ENCODE assay signal across 1 cellular context in genomic region chr20:5145365-5146301, GRCh38.
TF ChIP-seq lines count a peak whose summit lies in the region.

No MANE protein-coding gene starts in this region.

TF ChIP-seq in HepG2, 621 proteins besides CTCF, POLR2A, EP300 and RAD21 (continued from another document):
- no peak for TF ChIP-seq CSRNP1 (CRISPR knock-in tag; IDR thresholded peaks at IDR 0.05)
- TF ChIP-seq EED (CRISPR knock-in tag; IDR thresholded peaks at IDR 0.05): no peak
- TF ChIP-seq RXRB (CRISPR knock-in tag; IDR thresholded peaks at IDR 0.05; ENCODE audit: borderline replicate concordance): 0 out of 2 replicates have a peak, but pooled peaks have one; percentile 14
- no peak for TF ChIP-seq ZNF496 (CRISPR knock-in tag; IDR thresholded peaks at IDR 0.05; ENCODE audit: insufficient replicate concordance)
- no peak for TF ChIP-seq HDAC2 (CRISPR knock-in tag; IDR thresholded peaks at IDR 0.05)
- TF ChIP-seq ZNF605 (CRISPR knock-in tag; IDR thresholded peaks at IDR 0.05): peak; percentile 75
- no peak for TF ChIP-seq HDAC1 (CRISPR knock-in tag; IDR thresholded peaks at IDR 0.05)
- TF ChIP-seq ZNF17 (CRISPR knock-in tag; IDR thresholded peaks at IDR 0.05): no peak
- TF ChIP-seq SCMH1 (CRISPR knock-in tag; IDR thresholded peaks at IDR 0.05; ENCODE audit: borderline replicate concordance): no peak
- TF ChIP-seq ZNF567 (CRISPR knock-in tag; IDR thresholded peaks at IDR 0.05; ENCODE audit: borderline replicate concordance): 0 out of 2 replicates have a peak, but pooled peaks have one; percentile 44
- TF ChIP-seq ZNF879 (CRISPR knock-in tag; IDR thresholded peaks at IDR 0.05): no peak
- TF ChIP-seq GATAD1 (CRISPR knock-in tag; IDR thresholded peaks at IDR 0.05): no peak
- no peak for TF ChIP-seq ZNF816 (CRISPR knock-in tag; IDR thresholded peaks at IDR 0.05; ENCODE audit: borderline replicate concordance)
- no peak for TF ChIP-seq ZNF724P (CRISPR knock-in tag; IDR thresholded peaks at IDR 0.05; ENCODE audit: borderline replicate concordance)
- TF ChIP-seq JARID2 (CRISPR knock-in tag; IDR thresholded peaks at IDR 0.05; ENCODE audit: insufficient replicate concordance): no peak
- no peak for TF ChIP-seq ZNF207 (IDR thresholded peaks at IDR 0.05; ENCODE audit: borderline replicate concordance)
- no peak for TF ChIP-seq ZNF776 (CRISPR knock-in tag; IDR thresholded peaks at IDR 0.05)
- TF ChIP-seq HNF4A (CRISPR knock-in tag; IDR thresholded peaks at IDR 0.05): no peak; the same call in 1 of the 2 replicates
- TF ChIP-seq NKX3-1 (CRISPR knock-in tag; IDR thresholded peaks at IDR 0.05): no peak
- peak; percentile 71; the same call in 1 of the 2 replicates for TF ChIP-seq ZNF121 (CRISPR knock-in tag; IDR thresholded peaks at IDR 0.05)
- 0 out of 2 replicates have a peak, but pooled peaks have one; percentile 37 for TF ChIP-seq SNAPC2 (CRISPR knock-in tag; IDR thresholded peaks at IDR 0.05)
- TF ChIP-seq ZXDC (CRISPR knock-in tag; IDR thresholded peaks at IDR 0.05): no peak
- TF ChIP-seq CEBPG (CRISPR knock-in tag; IDR thresholded peaks at IDR 0.05): peak; percentile 75
- no peak for TF ChIP-seq THRA (CRISPR knock-in tag; IDR thresholded peaks at IDR 0.05; ENCODE audit: borderline replicate concordance)
- TF ChIP-seq ONECUT2 (CRISPR knock-in tag; IDR thresholded peaks at IDR 0.05): no peak
- no peak for TF ChIP-seq GTF2F1 (IDR thresholded peaks at IDR 0.05; ENCODE audit: low read length)
- 0 out of 2 replicates have a peak, but pooled peaks have one; percentile 53 for TF ChIP-seq SNAI1 (CRISPR knock-in tag; IDR thresholded peaks at IDR 0.05; ENCODE audit: borderline replicate concordance)
- TF ChIP-seq KDM4B (CRISPR knock-in tag; IDR thresholded peaks at IDR 0.05): no peak
- TF ChIP-seq BCLAF1 (IDR thresholded peaks at IDR 0.05): no peak
- TF ChIP-seq PLRG1 (conservative IDR thresholded peaks at IDR 0.05): no peak
- no peak for TF ChIP-seq ZFX (CRISPR knock-in tag; IDR thresholded peaks at IDR 0.05; ENCODE audit: low read depth)
- no peak for TF ChIP-seq ZFP90 (CRISPR knock-in tag; IDR thresholded peaks at IDR 0.05; ENCODE audit: borderline replicate concordance)
- TF ChIP-seq PLSCR1 (CRISPR knock-in tag; IDR thresholded peaks at IDR 0.05; ENCODE audit: borderline replicate concordance): no peak
- peak; percentile 23; the same call in 1 of the 2 replicates for TF ChIP-seq NR2C2 (CRISPR knock-in tag; IDR thresholded peaks at IDR 0.05; ENCODE audit: borderline replicate concordance)
- no peak for TF ChIP-seq GTF3A (CRISPR knock-in tag; conservative IDR thresholded peaks at IDR 0.05)
- no peak for TF ChIP-seq ZNF326 (CRISPR knock-in tag; IDR thresholded peaks at IDR 0.05; ENCODE audit: borderline replicate concordance)
- TF ChIP-seq EHMT2 (IDR thresholded peaks at IDR 0.05; ENCODE audit: borderline replicate concordance, low read depth, low read length): 0 out of 2 replicates have a peak, but pooled peaks have one; percentile 32
- TF ChIP-seq RCOR2 (CRISPR knock-in tag; IDR thresholded peaks at IDR 0.05): no peak
- peak; percentile 83 for TF ChIP-seq ZNF362 (CRISPR knock-in tag; IDR thresholded peaks at IDR 0.05; ENCODE audit: borderline replicate concordance)
- TF ChIP-seq ZNF484 (CRISPR knock-in tag; IDR thresholded peaks at IDR 0.05; ENCODE audit: borderline replicate concordance, low read depth): no peak
- no peak for TF ChIP-seq TOPORS (CRISPR knock-in tag; IDR thresholded peaks at IDR 0.05)
- TF ChIP-seq ZBTB38 (CRISPR knock-in tag; IDR thresholded peaks at IDR 0.05): no peak
- TF ChIP-seq GATAD2A (CRISPR knock-in tag; IDR thresholded peaks at IDR 0.05): peak; percentile 68
- no peak for TF ChIP-seq ZNF800 (CRISPR knock-in tag; IDR thresholded peaks at IDR 0.05)
